10 cellular contexts compared by ENCODE assay signal in the genomic region with DNA sequence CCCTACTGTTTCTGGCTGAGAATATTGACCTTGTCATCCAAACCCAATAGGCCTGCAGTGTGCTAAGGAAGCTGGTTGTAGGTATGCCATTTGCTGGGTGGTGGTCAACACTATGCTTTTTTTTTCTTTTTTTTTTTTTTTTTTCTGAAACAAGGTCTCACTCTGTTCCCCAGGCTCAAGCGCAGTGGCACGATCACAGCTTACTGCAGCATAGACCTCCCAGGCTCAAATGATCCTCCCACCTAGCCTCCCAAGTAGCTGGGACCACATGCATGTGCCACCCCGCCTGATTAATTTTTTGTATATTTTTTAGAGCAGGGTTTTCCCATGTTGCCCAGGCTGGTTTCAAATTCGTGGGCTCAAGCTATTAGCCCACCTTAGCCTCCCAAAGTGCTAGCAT. TPM values are rescaled to one million over a fixed set of nuclear protein-coding genes. Genes with fewer than 3 reads are reported as not detected.
"Had no signal": no experiment of that assay in that cellular context is flagged by ENCODE, and none has a peak within 500 bp of the region (broad histone marks: within the 10 kb centered on the region; RNA-seq: fewer than 3 reads in every experiment).

No MANE protein-coding gene starts in this region.

- H3K27ac Mint-ChIP-seq: GM23338, H9, HFFc6 had no signal

- DNase-seq: H9, HCEC 1CT, HFFc6 had no signal

- H3K4me3 ChIP-seq: GM23338, K562 had no signal

- ATAC-seq: GM23338, HepG2, K562 had no signal

- FAIRE-seq: H1, H54, HepG2, K562 had no signal

- H3K4me3 Mint-ChIP-seq: GM23338, H9, HFFc6 had no signal

- H3K27ac ChIP-seq: HL-60 had no signal

- H3K4me2 ChIP-seq: GM23338 had no signal

- H2AFZ ChIP-seq: GM23338 had no signal

RNA-seq across cellular contexts. Expression of gene RHO, which starts 35.7 kb away (rescaled TPM):
- total RNA-seq: GM23338, H1, H9, HepG2, HFFc6, HT1080, K562 had no signal
- polyA plus RNA-seq: GM23338, H1, HepG2, K562 had no signal

RNA-seq across cellular contexts. Expression of gene H1-8, which starts 50.3 kb away (rescaled TPM):
- total RNA-seq: GM23338, H1, H9, HepG2, HFFc6, HT1080, K562 had no signal
- polyA plus RNA-seq: GM23338, H1, K562 had no signal
